ENCODE assay signal across 8 cellular contexts in genomic region chr4:26288308-26288982, GRCh38. TPM values are rescaled to one million over a fixed set of nuclear protein-coding genes. Genes with fewer than 3 reads are reported as not detected.
DNase-seq lines count a peak whose midpoint lies in the region; ATAC-seq, FAIRE-seq and TF ChIP-seq lines count a peak whose summit lies in the region.

No MANE protein-coding gene starts in this region.

- peak overlapping the region; percentile 49 for H2AFZ ChIP-seq in astrocyte (ENCODE audit: low read depth, low read length)

- H3K79me2 ChIP-seq in astrocyte (ENCODE audit: insufficient read depth, low read length), result no peaks in the 10 kb centered on the region

- no peak overlapping the region for H3K9ac ChIP-seq in astrocyte (ENCODE audit: low read length)

- H3K27ac Mint-ChIP-seq in astrocyte (ENCODE audit: unreplicated experiment), result no peak overlapping the region

- H3K4me3 Mint-ChIP-seq in astrocyte (ENCODE audit: unreplicated experiment), result no peak overlapping the region

- H3K4me2 ChIP-seq in astrocyte (ENCODE audit: low read length), result peak overlapping the region; percentile 64

- no peaks in the 10 kb centered on the region for H3K27me3 ChIP-seq in astrocyte (ENCODE audit: insufficient read depth, low read length)

- peaks cover 11% of the 10 kb centered on the region for H3K4me1 ChIP-seq in astrocyte (ENCODE audit: insufficient read depth, low read length)

- peak; percentile 78 for ATAC-seq in GM18499 (IDR thresholded peaks at IDR 0.05; ENCODE audit: insufficient read depth, unreplicated experiment)
- ATAC-seq in GM21576 (IDR thresholded peaks at IDR 0.05; ENCODE audit: unreplicated experiment), result peak; percentile 89

- H3K27ac ChIP-seq in astrocyte (ENCODE audit: low read depth, low read length), result peak overlapping the region; percentile 1

- H3K4me3 ChIP-seq in astrocyte (ENCODE audit: insufficient read depth, low read depth, low read length), result no peak overlapping the region

- DNase-seq in HT1080 (ENCODE audit: low read depth), result peak; percentile 48
- peak; percentile 41 for DNase-seq in astrocyte (ENCODE audit: low read depth)
- peak; percentile 77 for DNase-seq in renal cortical epithelial cell (ENCODE audit: low read depth)
- no peak for DNase-seq in inferior parietal cortex (ENCODE audit: extremely low spot score)
- no peak for DNase-seq in midbrain (lab: John Stamatoyannopoulos, UW)
- no peak for DNase-seq in NCI-H526 (lab: John Stamatoyannopoulos, UW)

- H3K27me3 Mint-ChIP-seq in astrocyte (ENCODE audit: low read depth, unreplicated experiment), result no peaks in the 10 kb centered on the region

- H3K36me3 ChIP-seq in astrocyte (ENCODE audit: insufficient read depth, low read length), result no peaks in the 10 kb centered on the region

- H3K4me1 Mint-ChIP-seq in astrocyte (ENCODE audit: low read depth, unreplicated experiment), result peaks cover 7% of the 10 kb centered on the region

- no peaks in the 10 kb centered on the region for H3K9me3 ChIP-seq in astrocyte (ENCODE audit: insufficient read depth, low read depth, low read length)

- no peaks in the 10 kb centered on the region for H3K36me3 Mint-ChIP-seq in astrocyte (ENCODE audit: low read depth, unreplicated experiment)

- no peak for FAIRE-seq in astrocyte (lab: Jason Lieb, UNC)

- H4K20me1 ChIP-seq in astrocyte (ENCODE audit: insufficient read depth, low read length), result no peaks in the 10 kb centered on the region

- no peak for TF ChIP-seq CTCF in astrocyte (IDR thresholded peaks at IDR 0.05; ENCODE audit: insufficient read depth, low read depth, low read length)

- H3K9me3 Mint-ChIP-seq in astrocyte (ENCODE audit: unreplicated experiment), result no peaks in the 10 kb centered on the region

RNA-seq across cellular contexts. Expression of gene RBPJ, which starts 32.4 kb away (rescaled TPM):
- 27.3 and 31.3 TPM in 2 replicates for total RNA-seq in HT1080 (2014; rRNA removed; shearing (Covaris generic))
- 40.1 and 47.8 TPM in 2 replicates for polyA plus RNA-seq in HT1080 (2015; cell fraction: cytosol; rRNA removed)
- 82.1 and 97.7 TPM in 2 replicates for polyA plus RNA-seq in HT1080 (2015; cell fraction: nucleus; rRNA removed)
- total RNA-seq in astrocyte, result 96.3 and 96.7 TPM in 2 replicates
- total RNA-seq in renal cortical epithelial cell, result 90.7 and 93.4 TPM in 2 replicates

Comparison
In these comparisons a context has a peak if more than half of its experiments do, and no peak if none do; other contexts are left out.
1. DNase-seq: peak in HT1080 (single experiment), astrocyte (single experiment) and renal cortical epithelial cell (single experiment); none in inferior parietal cortex (single experiment), midbrain (single experiment) and NCI-H526 (0 of 2).